Comparison of ENCODE assay signal across 1 cellular context in genomic region chr3:136193273-136194043, GRCh38.
TF ChIP-seq lines count a peak whose summit lies in the region.

No MANE protein-coding gene starts in this region.

TF ChIP-seq in H1, 55 proteins besides CTCF, POLR2A, EP300 and RAD21:
- TF ChIP-seq ZNF274 (IDR thresholded peaks at IDR 0.05; ENCODE audit: borderline replicate concordance, extremely low read depth, low read length) = no peak
- TF ChIP-seq SIN3A (conservative IDR thresholded peaks at IDR 0.05 in 1 of 2, IDR thresholded peaks at IDR 0.05 in 1 of 2; ENCODE audit: low read depth in 1 of 2, low read length in 2 of 2) = 0 out of 4 replicates have a peak, but pooled peaks of 1 of the 2 experiments have one; percentile 5
